In the genomic region with DNA sequence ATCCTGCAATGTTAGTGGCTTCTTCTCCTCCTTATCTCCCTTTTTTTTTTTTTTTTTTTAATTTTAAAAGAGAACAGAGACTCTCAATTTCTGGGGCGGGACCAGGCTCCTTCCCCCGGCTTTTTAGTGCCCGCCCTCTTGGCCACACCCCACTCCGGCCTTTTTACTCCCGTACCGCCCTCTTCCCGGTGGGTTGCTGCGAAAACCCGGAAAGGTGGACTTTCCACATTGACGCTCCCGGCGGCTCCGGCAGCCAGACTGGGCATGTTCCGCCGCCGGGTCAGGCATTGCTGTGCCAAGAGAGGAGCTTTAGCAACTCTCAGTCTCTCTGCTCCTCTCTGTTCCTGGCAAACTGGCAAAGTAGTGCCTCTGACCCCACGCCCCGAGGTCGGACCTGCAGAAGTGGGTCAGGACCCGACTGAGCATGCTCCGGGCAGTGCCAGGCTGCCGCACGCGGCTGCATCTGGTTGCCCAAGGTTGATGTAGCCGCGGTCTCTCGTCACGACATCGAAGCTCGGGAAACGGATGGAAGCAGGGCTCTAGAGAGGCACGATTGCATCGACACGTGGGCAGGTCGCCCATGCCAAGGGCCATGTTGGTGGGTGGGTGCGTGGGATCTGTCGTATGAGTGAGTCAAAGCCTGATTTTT, we compare ENCODE assay signal across 8 cellular contexts. TPM values are rescaled to one million over a fixed set of nuclear protein-coding genes. Genes with fewer than 3 reads are reported as not detected.
DNase-seq lines count a peak whose midpoint lies in the region; ATAC-seq and TF ChIP-seq lines count a peak whose summit lies in the region.

No MANE protein-coding gene starts in this region.

- peak; percentile 90 for DNase-seq in GM10248 (ENCODE audit: extremely low spot score)
- peak; percentile 81 for DNase-seq in NCI-H1105 treated with DMSO at 0.1 percent for 48 hours (lab: John Stamatoyannopoulos, UW)
- DNase-seq in T-helper 17 cell = peak; percentile 71 to 83 (median 81)
- DNase-seq in amygdala (lab: John Stamatoyannopoulos, UW) = peak; percentile 32 to 93 (median 85)
- DNase-seq in left cardiac atrium = peak; percentile 95
- peak; percentile 89 to 99 for DNase-seq in trophoblast cell
- DNase-seq in tibial artery = peak; percentile 90 to 97

- H3K18ac ChIP-seq in trophoblast cell (ENCODE audit: low read length) = peak overlapping the region; percentile 91

- intact Hi-C loops in left cardiac atrium (cut with DNase I) (loop anchor here in 1 of 2 donors (5.0 kb wide), 1 partner anchor 405 kb away; a partner anchor contains a TSS), tibial artery (cut with DNase I; ENCODE audit: low total_unique reads) (loop anchor here (10.0 kb wide), 1 partner anchor 63 kb away; no protein-coding TSS in a partner anchor)

- peaks cover 10% of the 10 kb centered on the region for H3K27me3 Mint-ChIP-seq in T-helper 17 cell

- no peak overlapping the region for H2AK5ac ChIP-seq in trophoblast cell (ENCODE audit: low read length)

- peak overlapping the region; percentile 91 for H2AFZ ChIP-seq in trophoblast cell (ENCODE audit: insufficient read depth, low read length, poor library complexity)

- ATAC-seq in HG02642 (IDR thresholded peaks at IDR 0.05; ENCODE audit: poor library complexity, unreplicated experiment) (peak; percentile 72), T-helper 17 cell (peak; percentile 78), left cardiac atrium (peak; percentile 92 to 96)

- peak overlapping the region; percentile 81 for H3K9ac ChIP-seq in trophoblast cell (ENCODE audit: low read length)

- peaks cover 6% of the 10 kb centered on the region for H3K4me1 Mint-ChIP-seq in T-helper 17 cell

- peak overlapping the region; percentile 92 for H3K4me3 Mint-ChIP-seq in T-helper 17 cell

- peak overlapping the region; percentile 30 for H3K4ac ChIP-seq in trophoblast cell (ENCODE audit: low read depth, low read length)

- CTCF ChIA-PET in GM10248 (lab: Yijun Ruan, JAX) = interaction anchor here (1.5 kb wide), 1 partner anchor 21 kb away, joined by 4 read pairs; no protein-coding TSS in a partner anchor

- TF ChIP-seq CTCF in GM10248 (IDR thresholded peaks at IDR 0.05; ENCODE audit: control extremely low read depth, extremely low read depth, low read depth, missing control alignments) (no peak), tibial artery (IDR thresholded peaks at IDR 0.05) (no peak)

- peaks cover 16% of the 10 kb centered on the region for H3K79me1 ChIP-seq in trophoblast cell (ENCODE audit: low read length)

- peak overlapping the region; percentile 90 for H4K8ac ChIP-seq in trophoblast cell (ENCODE audit: low read depth, low read length)

- H3K27me3 ChIP-seq in trophoblast cell (ENCODE audit: insufficient read depth, low read length) (no peaks in the 10 kb centered on the region), tibial artery (no peaks in the 10 kb centered on the region)

- H4K12ac ChIP-seq in trophoblast cell (ENCODE audit: low read depth, low read length) = peak overlapping the region; percentile 93

- peak overlapping the region; percentile 96 for H3K14ac ChIP-seq in trophoblast cell (ENCODE audit: low read length)

- H3K4me1 ChIP-seq in trophoblast cell (ENCODE audit: control insufficient read depth in 1 of 2, insufficient read depth in 2 of 2, low read length in 2 of 2) (peaks cover 4 to 7% of the 10 kb centered on the region in 2 experiments), tibial artery (peaks cover 0 to 13% (median 2%) of the 10 kb centered on the region in 4 donors)

- no peaks in the 10 kb centered on the region for H3K36me3 Mint-ChIP-seq in T-helper 17 cell (ENCODE audit: low read depth)

- H3K36me3 ChIP-seq in trophoblast cell (ENCODE audit: control insufficient read depth in 1 of 2, insufficient read depth in 2 of 2, low read length in 2 of 2) (peaks cover 0 to 2% of the 10 kb centered on the region in 2 experiments), tibial artery (no peaks in the 10 kb centered on the region)

- POLR2A ChIA-PET in GM10248 (lab: Yijun Ruan, JAX) = interaction anchor here (0.6 kb wide), 1 partner anchor 304 kb away, joined by 5 read pairs; no protein-coding TSS in a partner anchor

- H2BK5ac ChIP-seq in trophoblast cell (ENCODE audit: low read depth, low read length, poor library complexity) = no peak overlapping the region

- H3K9me3 ChIP-seq in T-helper 17 cell (ENCODE audit: control insufficient read depth, low read length, poor library complexity, severe bottlenecking) (peaks cover 4% of the 10 kb centered on the region), trophoblast cell (ENCODE audit: insufficient read depth, low read depth, low read length) (no peaks in the 10 kb centered on the region), tibial artery (no peaks in the 10 kb centered on the region)

- H3K79me2 ChIP-seq in trophoblast cell (ENCODE audit: control insufficient read depth, insufficient read depth, low read length, poor library complexity) = peaks cover 14% of the 10 kb centered on the region

- H3K4me2 ChIP-seq in trophoblast cell (ENCODE audit: low read length) = peak overlapping the region; percentile 100

- peak overlapping the region; percentile 86 for H3K27ac Mint-ChIP-seq in T-helper 17 cell

- H2BK12ac ChIP-seq in trophoblast cell (ENCODE audit: low read length) = peak overlapping the region; percentile 88

- peak overlapping the region; percentile 76 for H4K91ac ChIP-seq in trophoblast cell (ENCODE audit: low read depth, low read length)

- no CpG with 5 or more reads among the region's 37 CpGs for WGBS in trophoblast cell (ENCODE audit: extremely low coverage, insufficient coverage, insufficient read length)

- H3K27ac ChIP-seq in trophoblast cell (ENCODE audit: low read depth, low read length) = no peak overlapping the region
- peak overlapping the region; percentile 90 for H3K27ac ChIP-seq in tibial artery

- H2BK120ac ChIP-seq in trophoblast cell (ENCODE audit: insufficient read depth, low read length, poor library complexity) = peak overlapping the region; percentile 16

- H3K23ac ChIP-seq in trophoblast cell (ENCODE audit: low read length) = no peak overlapping the region

- peak overlapping the region; percentile 81 for H3K4me3 ChIP-seq in trophoblast cell (ENCODE audit: low read depth, low read length)
- H3K4me3 ChIP-seq in tibial artery = peak overlapping the region; percentile 82 to 99

RNA-seq across cellular contexts. Expression of a gene that starts 1.1 kb away (rescaled TPM):
- total RNA-seq in T-helper 17 cell (10 to 100 TPM in 1 of 2 donors, 1 to 10 TPM in 1; 3.1 to 47.0 TPM), left cardiac atrium (1 to 10 TPM; 4.3 to 5.0 TPM)
- polyA plus RNA-seq in trophoblast cell (2013) = 22.7 and 23.0 TPM in 2 replicates
